ENCODE assay signal across 9 cellular contexts in genomic region chr6:43771858-43772570, GRCh38. TPM values are rescaled to one million over a fixed set of nuclear protein-coding genes. Genes with fewer than 3 reads are reported as not detected.
DNase-seq lines count a peak whose midpoint lies in the region; ATAC-seq, FAIRE-seq and TF ChIP-seq lines count a peak whose summit lies in the region.
"Had no signal": no experiment of that assay in that cellular context is flagged by ENCODE, and none has a peak within 500 bp of the region (broad histone marks: within the 10 kb centered on the region; RNA-seq: fewer than 3 reads in every experiment).

No MANE protein-coding gene starts in this region.

- peak overlapping the region; percentile 94 for H3K4me3 ChIP-seq in bronchial epithelial cell (ENCODE audit: low read depth, low read length)
- peak overlapping the region; percentile 88 for H3K4me3 ChIP-seq in kidney epithelial cell (ENCODE audit: low read depth, low read length)

- peak overlapping the region; percentile 94 for H3K9ac ChIP-seq in ES-I3 (ENCODE audit: low read depth, low read length)

- no peak for ATAC-seq in HG03025 (IDR thresholded peaks at IDR 0.05; ENCODE audit: low FRiP score, unreplicated experiment)

- no peaks in the 10 kb centered on the region for H3K9me3 ChIP-seq in ES-I3 (ENCODE audit: control insufficient read depth, insufficient read depth, low read length)

- TF ChIP-seq CTCF in VCaP (conservative IDR thresholded peaks at IDR 0.05) (no peak), bronchial epithelial cell (IDR thresholded peaks at IDR 0.05; ENCODE audit: insufficient read depth, low read length, severe bottlenecking) (no peak), kidney epithelial cell (IDR thresholded peaks at IDR 0.05; ENCODE audit: insufficient read depth, low read length, poor library complexity, severe bottlenecking) (no peak)

- no peak for FAIRE-seq in bronchial epithelial cell (lab: Jason Lieb, UNC)
- FAIRE-seq: colon had no signal

- H3K27me3 ChIP-seq in bronchial epithelial cell (ENCODE audit: control insufficient read depth, insufficient read depth, low read length) (no peaks in the 10 kb centered on the region), kidney epithelial cell (ENCODE audit: control insufficient read depth, insufficient read depth, low read length) (no peaks in the 10 kb centered on the region)

- DNase-seq in HUDEP-2 (lab: John Stamatoyannopoulos, UW; ENCODE audit: unreplicated experiment in 76 of 76) (peak in 70 of 76 experiments; percentile 24 to 94 (median 76)), bronchial epithelial cell (ENCODE audit: low read depth) (no peak), kidney epithelial cell (ENCODE audit: low read depth) (no peak), GDM1 (lab: John Stamatoyannopoulos, UW) (no peak)
- peak; percentile 82 for DNase-seq in stimulated activated CD4-positive, alpha-beta T cell treated with anti-CD3 and anti-CD28 coated beads, Interleukin-15, amount 100 ng/mL, for 24 hours

- H3K27ac ChIP-seq in VCaP, result peak overlapping the region; percentile 96

- H3K4me1 ChIP-seq in ES-I3 (ENCODE audit: insufficient read depth, low read length), result peaks cover 20% of the 10 kb centered on the region

- H3K36me3 ChIP-seq in ES-I3 (ENCODE audit: insufficient read depth, low read length) (no peaks in the 10 kb centered on the region), bronchial epithelial cell (ENCODE audit: control insufficient read depth, insufficient read depth, low read length) (peaks cover 36% of the 10 kb centered on the region), kidney epithelial cell (ENCODE audit: control insufficient read depth, insufficient read depth, low read length) (no peaks in the 10 kb centered on the region)

RNA-seq across cellular contexts. Expression of gene VEGFA, which starts 2.0 kb away (rescaled TPM):
- 391 and 496 TPM in 2 replicates for total RNA-seq in bronchial epithelial cell
- total RNA-seq in kidney epithelial cell, result 236 and 264 TPM in 2 replicates

Comparison
In these comparisons a context has a peak if more than half of its experiments do, and no peak if none do; other contexts are left out.
1. DNase-seq: peak in HUDEP-2 (70 of 76) and stimulated activated CD4-positive, alpha-beta T cell treated with anti-CD3 and anti-CD28 coated beads, Interleukin-15, amount 100 ng/mL, for 24 hours (single experiment); none in bronchial epithelial cell (single experiment), kidney epithelial cell (single experiment) and GDM1 (single experiment).